23 cellular contexts compared by ENCODE assay signal in the genomic region with DNA sequence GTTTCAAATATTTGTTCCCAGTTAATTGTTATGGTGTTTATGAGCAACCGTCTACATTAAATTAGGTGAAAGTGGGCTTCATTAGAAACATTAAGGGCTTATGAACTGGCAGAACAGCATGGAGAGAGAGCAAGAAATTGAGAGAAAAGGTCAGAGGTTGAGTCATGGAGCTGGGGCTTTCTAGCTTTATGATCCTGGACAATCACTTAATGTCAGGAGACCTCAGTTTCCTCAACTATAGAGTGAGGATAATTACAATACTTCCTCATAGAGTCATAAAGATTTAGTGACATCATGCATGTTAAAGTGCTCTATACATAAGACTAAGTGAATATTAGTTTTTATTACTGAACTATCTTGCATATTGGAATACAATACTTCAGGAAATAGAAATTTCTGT.
DNase-seq lines count a peak whose midpoint lies in the region; ATAC-seq, FAIRE-seq and TF ChIP-seq lines count a peak whose summit lies in the region.
"Had no signal": no experiment of that assay in that cellular context is flagged by ENCODE, and none has a peak within 500 bp of the region (broad histone marks: within the 10 kb centered on the region; RNA-seq: fewer than 3 reads in every experiment).

No MANE protein-coding gene starts in this region.

- peak overlapping the region; percentile 42 for H2AFZ ChIP-seq in endothelial cell of umbilical vein (ENCODE audit: low read depth, low read length)

- dilution Hi-C loops in endothelial cell of umbilical vein (cut with MboI; ENCODE audit: extremely low pct_ligation_motif_present, low sequenced_read_pairs): no loop called here

- no TSS peak for BruUV-seq in endothelial cell of umbilical vein (replicated peaks; lab: Mats Ljungman, UMichigan)

- no peak overlapping the region for H3K4me2 ChIP-seq in endothelial cell of umbilical vein (ENCODE audit: insufficient read depth, low read length)
- H3K4me2 ChIP-seq: BLaER1 had no signal

- no peaks in the 10 kb centered on the region for H3K36me3 ChIP-seq in endothelial cell of umbilical vein (ENCODE audit: control insufficient read depth in 2 of 2, extremely low read depth in 1 of 2, insufficient read depth in 2 of 2, low read length in 2 of 2)
- no peaks in the 10 kb centered on the region for H3K36me3 ChIP-seq in upper lobe of right lung
- H3K36me3 ChIP-seq: BLaER1, HAP-1, neutrophil, prostate gland, SJCRH30, thyroid gland had no signal

- POLR2A ChIA-PET in T-cell (lab: Charles Lee) (no interaction called here), endothelial cell of umbilical vein (lab: Charles Lee) (no interaction called here)

- TF ChIP-seq CTCF in endothelial cell of umbilical vein (IDR thresholded peaks at IDR 0.05; ENCODE audit: extremely low read depth in 1 of 2, insufficient read depth in 1 of 2, low read depth in 1 of 2, low read length in 2 of 2): no peak
- TF ChIP-seq CTCF in upper lobe of right lung (IDR thresholded peaks at IDR 0.05): no peak

- H3K9me1 ChIP-seq in endothelial cell of umbilical vein (replicated peaks; ENCODE audit: control insufficient read depth, extremely low read depth, insufficient read depth, low read length): no peaks in the 10 kb centered on the region

- no peak for TF ChIP-seq POLR2A in endothelial cell of umbilical vein (IDR thresholded peaks at IDR 0.05; ENCODE audit: low read depth, low read length)

- H3K36me3 Mint-ChIP-seq in activated naive CD4-positive, alpha-beta T cell treated with anti-CD3 and anti-CD28 coated beads, Interleukin-2, amount 50 U/mL, for 24 hours: peaks cover 12% of the 10 kb centered on the region
- peaks cover 15% of the 10 kb centered on the region for H3K36me3 Mint-ChIP-seq in T-cell

- no peaks in the 10 kb centered on the region for H3K9me3 Mint-ChIP-seq in activated naive CD4-positive, alpha-beta T cell treated with anti-CD3 and anti-CD28 coated beads, Interleukin-2, amount 50 U/mL, for 24 hours
- no peaks in the 10 kb centered on the region for H3K9me3 Mint-ChIP-seq in T-cell

- H3K4me3 ChIP-seq in endothelial cell of umbilical vein (replicated peaks in 1 of 3; ENCODE audit: insufficient read depth in 1 of 3, low read depth in 1 of 3, low read length in 3 of 3) (no peak overlapping the region), upper lobe of right lung (no peak overlapping the region)
- H3K4me3 ChIP-seq: BLaER1, HAP-1, prostate gland, SJCRH30, thyroid gland had no signal

- ATAC-seq in T-cell (replicated peaks in 1 of 4) (no peak), upper lobe of right lung (peak; percentile 36), HG02981 (IDR thresholded peaks at IDR 0.05; ENCODE audit: unreplicated experiment) (no peak)

- H3K27me3 Mint-ChIP-seq in activated naive CD4-positive, alpha-beta T cell treated with anti-CD3 and anti-CD28 coated beads, Interleukin-2, amount 50 U/mL, for 24 hours: no peaks in the 10 kb centered on the region
- no peaks in the 10 kb centered on the region for H3K27me3 Mint-ChIP-seq in T-cell

- H3K9ac ChIP-seq in endothelial cell of umbilical vein (replicated peaks; ENCODE audit: extremely low read depth, insufficient read depth, low read length): no peak overlapping the region
- H3K9ac ChIP-seq: BLaER1 had no signal

- H3K27me3 ChIP-seq in endothelial cell of umbilical vein (ENCODE audit: control insufficient read depth in 2 of 2, insufficient read depth in 2 of 2, low read length in 2 of 2): no peaks in the 10 kb centered on the region
- H3K27me3 ChIP-seq in upper lobe of right lung: no peaks in the 10 kb centered on the region
- H3K27me3 ChIP-seq: BLaER1, neutrophil, SJCRH30, thyroid gland had no signal

- no peak for FAIRE-seq in endothelial cell of umbilical vein (lab: Jason Lieb, UNC)
- FAIRE-seq: TTC549 had no signal

- peak overlapping the region; percentile 2 for H3K4me3 Mint-ChIP-seq in activated naive CD4-positive, alpha-beta T cell treated with anti-CD3 and anti-CD28 coated beads, Interleukin-2, amount 50 U/mL, for 24 hours
- no peak overlapping the region for H3K4me3 Mint-ChIP-seq in T-cell

- peaks cover 89% of the 10 kb centered on the region for H3K4me1 Mint-ChIP-seq in activated naive CD4-positive, alpha-beta T cell treated with anti-CD3 and anti-CD28 coated beads, Interleukin-2, amount 50 U/mL, for 24 hours
- H3K4me1 Mint-ChIP-seq in T-cell: peaks cover 55 to 67% (median 60%) of the 10 kb centered on the region in 3 donors

- CTCF ChIA-PET in T-cell (lab: Charles Lee) (interaction anchor here in 1 of 2 donors (0.6 kb wide), 2 partner anchors 260 to 391 kb away, joined by 3 read pairs; no protein-coding TSS in a partner anchor), endothelial cell of umbilical vein (lab: Charles Lee) (interaction anchor here (1.3 kb wide), 1 partner anchor 239 kb away, joined by 5 read pairs; no protein-coding TSS in a partner anchor)

- H3K4me1 ChIP-seq in endothelial cell of umbilical vein (ENCODE audit: control insufficient read depth, extremely low read depth, insufficient read depth, low read length) (peaks cover 17% of the 10 kb centered on the region), upper lobe of right lung (peaks cover 14% of the 10 kb centered on the region)
- H3K4me1 ChIP-seq: BLaER1, HAP-1, prostate gland, SJCRH30, thyroid gland had no signal

- intact Hi-C loops in endothelial cell of umbilical vein (cut with micrococcal nuclease): no loop called here
- intact Hi-C loops in upper lobe of right lung (cut with DNase I): no loop called here

- H3K27ac Mint-ChIP-seq in activated naive CD4-positive, alpha-beta T cell treated with anti-CD3 and anti-CD28 coated beads, Interleukin-2, amount 50 U/mL, for 24 hours: peak overlapping the region; percentile 59
- H3K27ac Mint-ChIP-seq in T-cell: peak overlapping the region; percentile 49 to 67

- H3K27ac ChIP-seq in endothelial cell of umbilical vein (ENCODE audit: insufficient read depth, low read depth, low read length) (no peak overlapping the region), upper lobe of right lung (no peak overlapping the region)
- H3K27ac ChIP-seq: BLaER1, prostate gland, SJCRH30, thyroid gland had no signal

- DNase-seq in activated naive CD4-positive, alpha-beta T cell (lab: John Stamatoyannopoulos, UW): no peak
- DNase-seq in T-cell (no peak), endothelial cell of umbilical vein (ENCODE audit: low read depth, low spot score) (no peak), upper lobe of right lung (no peak), NCI-H2029 treated with DMSO at 0.1 percent for 48 hours (lab: John Stamatoyannopoulos, UW) (no peak)
- DNase-seq: activated CD4-positive, alpha-beta T cell treated with anti-CD3 and anti-CD28 coated beads for 1 hour; activated CD8-positive, alpha-beta memory T cell treated with anti-CD3 and anti-CD28 coated beads for 24 hours; activated T-cell treated with anti-CD3 and anti-CD28 coated beads, Interleukin-2, amount 50 U/mL, for 1 hour; Calu3; kidney glomerular epithelial cell; NCI-H1417 treated with DMSO at 0.1 percent for 48 hours; NCI-H446; NCI-H774; stimulated activated naive CD4-positive, alpha-beta T cell treated with Interleukin-2 at 50 U/mL for 16 hours; thyroid gland had no signal

- H4K20me1 ChIP-seq in endothelial cell of umbilical vein (replicated peaks; ENCODE audit: control insufficient read depth, extremely low read depth, insufficient read depth, low read length): no peaks in the 10 kb centered on the region
- H4K20me1 ChIP-seq: BLaER1 had no signal

- H3K9me3 ChIP-seq in endothelial cell of umbilical vein (replicated peaks; ENCODE audit: control insufficient read depth, insufficient read depth, low read length) (no peaks in the 10 kb centered on the region), upper lobe of right lung (no peaks in the 10 kb centered on the region)
- H3K9me3 ChIP-seq: BLaER1, HAP-1, neutrophil, prostate gland, SJCRH30, thyroid gland had no signal

- H3K79me2 ChIP-seq in endothelial cell of umbilical vein (ENCODE audit: control insufficient read depth, insufficient read depth, low read length): no peaks in the 10 kb centered on the region

TF ChIP-seq in endothelial cell of umbilical vein, 7 proteins besides CTCF, POLR2A, EP300 and RAD21:
- TF ChIP-seq EZH2 (IDR thresholded peaks at IDR 0.05; ENCODE audit: borderline replicate concordance, low read depth, low read length, severe bottlenecking): no peak
- no peak for TF ChIP-seq POLR2AphosphoS5 (IDR thresholded peaks at IDR 0.05; ENCODE audit: insufficient read depth, low read depth, low read length)
